Comparison of ENCODE assay signal across 26 cellular contexts in the genomic region with DNA sequence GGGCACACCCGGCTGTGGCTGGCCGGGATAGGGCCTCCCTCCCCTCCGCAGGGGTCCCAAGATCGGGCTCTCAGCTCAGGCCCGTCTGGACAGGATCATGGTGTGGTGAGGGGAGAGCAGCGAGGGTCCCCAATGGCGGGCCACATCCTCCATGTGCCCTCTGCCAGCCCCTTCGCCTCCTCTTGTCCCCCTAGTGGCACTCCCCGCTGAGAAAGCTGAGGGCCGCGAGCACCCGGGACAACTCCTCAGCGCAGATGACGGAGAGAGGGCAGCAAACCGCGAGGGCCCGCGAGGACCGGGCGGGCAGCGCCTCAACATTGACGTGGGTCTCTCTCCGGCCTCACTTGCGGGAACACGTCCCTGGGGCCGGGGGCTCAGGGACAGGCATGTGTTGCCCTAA. TPM values are rescaled to one million over a fixed set of nuclear protein-coding genes. Genes with fewer than 3 reads are reported as not detected.
"Had no signal": no experiment of that assay in that cellular context is flagged by ENCODE, and none has a peak within 500 bp of the region (broad histone marks: within the 10 kb centered on the region; RNA-seq: fewer than 3 reads in every experiment).

No MANE protein-coding gene starts in this region.

- H3K4me3 ChIP-seq: Peyer's patch had no signal

- H3K36me3 ChIP-seq: Peyer's patch had no signal

- H3K4me1 ChIP-seq: Peyer's patch had no signal

- H3K36me3 Mint-ChIP-seq: activated naive CD8-positive, alpha-beta T cell; T-cell had no signal

- H3K4me1 Mint-ChIP-seq: activated B cell treated with CpG ODN at 0.5 μM for 24 hours; activated CD4-positive, alpha-beta T cell treated with anti-CD3 and anti-CD28 coated beads, Interleukin-2, amount 10 ng/mL, durations not matched to agents 24 days and 14 days; T-cell had no signal

- H3K27me3 ChIP-seq: Peyer's patch had no signal

- H3K4me3 Mint-ChIP-seq: activated B cell treated with CpG ODN at 0.5 μM for 24 hours; activated CD4-positive, alpha-beta T cell treated with anti-CD3 and anti-CD28 coated beads, Interleukin-2, amount 10 ng/mL, durations not matched to agents 24 days and 14 days; activated naive CD4-positive, alpha-beta T cell treated with anti-CD3 and anti-CD28 coated beads for 36 hours; activated naive CD8-positive, alpha-beta T cell; activated T-cell treated with anti-CD3 and anti-CD28 coated beads, Interleukin-2, amount 50 U/mL, for 4 hours; brain; T-cell had no signal

- H3K9me3 Mint-ChIP-seq: activated B cell treated with CpG ODN at 0.5 μM for 24 hours; activated CD4-positive, alpha-beta T cell treated with anti-CD3 and anti-CD28 coated beads, Interleukin-2, amount 10 ng/mL, durations not matched to agents 24 days and 14 days; activated naive CD4-positive, alpha-beta T cell treated with anti-CD3 and anti-CD28 coated beads for 36 hours; activated T-cell treated with anti-CD3 and anti-CD28 coated beads, Interleukin-2, amount 50 U/mL, for 4 hours; brain; T-cell had no signal

- H3K9me3 ChIP-seq: Peyer's patch had no signal

- H3K27ac Mint-ChIP-seq: activated B cell treated with CpG ODN at 0.5 μM for 24 hours; activated CD4-positive, alpha-beta T cell treated with anti-CD3 and anti-CD28 coated beads, Interleukin-2, amount 10 ng/mL, durations not matched to agents 24 days and 14 days; activated naive CD4-positive, alpha-beta T cell treated with anti-CD3 and anti-CD28 coated beads for 36 hours; activated naive CD8-positive, alpha-beta T cell; brain; T-cell had no signal

- H3K27ac ChIP-seq: Peyer's patch, RWPE1 had no signal

- ATAC-seq: activated T-cell treated with anti-CD3 and anti-CD28 coated beads, Interleukin-2, amount 50 U/mL, for 4 hours; T-cell had no signal

- DNase-seq: activated B cell treated with CpG ODN at 0.5 μM for 24 hours; activated CD4-positive, alpha-beta T cell treated with anti-CD3 and anti-CD28 coated beads for 1 hour; activated CD4-positive, alpha-beta T cell treated with anti-CD3 and anti-CD28 coated beads, Interleukin-2, amount 10 ng/mL, durations not matched to agents 24 days and 14 days; activated CD4-positive, alpha-beta T cell treated with anti-CD3 and anti-CD28 coated beads, Interleukin-2, amount 50 U/mL, for 48 hours; activated CD8-positive, alpha-beta memory T cell treated with anti-CD3 and anti-CD28 coated beads for 24 hours; activated gamma-delta T cell; activated naive CD4-positive, alpha-beta T cell treated with anti-CD3 and anti-CD28 coated beads for 36 hours; activated T-cell treated with anti-CD3 and anti-CD28 coated beads, Interleukin-2, amount 50 U/mL, for 4 hours; KG1; NCI-H1048; NCI-H146; NCI-H187 treated with DMSO at 0.1 percent for 48 hours; NCI-H2081 treated with DMSO at 0.1 percent for 48 hours; NCI-H446; NCI-H524; Peyer's patch; SHP77 treated with DMSO at 0.1 percent for 48 hours; T-cell; T-helper 2 cell; T1000 had no signal

- FAIRE-seq: astrocyte, TTC549 had no signal

- H3K27me3 Mint-ChIP-seq: activated CD4-positive, alpha-beta T cell treated with anti-CD3 and anti-CD28 coated beads, Interleukin-2, amount 10 ng/mL, durations not matched to agents 24 days and 14 days; activated naive CD8-positive, alpha-beta T cell; brain had no signal

RNA-seq across cellular contexts. Expression of a gene that starts 24.6 kb away (rescaled TPM):
- total RNA-seq: LHCN-M2 had no signal
